In the genomic region with DNA sequence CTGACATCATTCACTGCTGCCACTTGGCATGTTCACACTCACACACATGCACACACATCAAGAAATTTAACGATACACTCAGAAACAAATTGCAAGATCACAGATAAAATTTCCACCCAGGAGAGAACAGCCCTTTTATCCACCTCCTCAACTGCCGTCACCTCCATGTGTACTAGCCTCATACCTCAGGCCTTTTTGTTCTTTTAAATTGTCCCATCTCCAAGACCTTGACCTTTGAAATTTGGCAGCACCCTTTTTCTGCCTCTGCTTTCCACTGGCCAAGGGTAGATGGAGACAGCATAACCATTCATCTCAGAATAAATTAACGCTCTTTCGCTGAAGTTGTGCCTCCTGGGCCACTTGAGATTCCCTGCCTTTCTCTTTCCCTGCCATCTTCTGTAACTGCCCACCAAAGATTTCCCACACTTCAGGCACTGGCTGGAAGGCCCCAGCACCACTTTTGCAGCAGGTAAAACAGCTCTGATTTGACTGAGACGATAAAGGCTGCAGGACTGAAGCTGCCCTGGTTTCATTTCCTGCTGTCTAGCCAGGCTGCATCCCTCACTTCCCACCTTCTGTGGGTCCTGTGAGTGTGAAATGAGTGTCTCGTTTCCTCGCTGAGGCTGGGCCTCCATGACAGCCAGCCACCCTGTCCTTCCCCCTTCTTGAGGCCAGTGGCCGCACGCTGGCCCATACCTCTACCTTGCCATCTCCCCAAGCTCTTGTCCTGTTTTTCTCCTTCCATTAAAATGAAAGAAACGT, we compare ENCODE assay signal across 8 cellular contexts. TPM values are rescaled to one million over a fixed set of nuclear protein-coding genes. Genes with fewer than 3 reads are reported as not detected.
A peak's percentile ranks its signal among the peaks of the same experiment; 100 is the strongest.
DNase-seq lines count a peak whose midpoint lies in the region; ATAC-seq lines count a peak whose summit lies in the region.

No MANE protein-coding gene starts in this region.

- peaks cover 3% of the 10 kb centered on the region for H3K79me1 ChIP-seq in neuronal stem cell (ENCODE audit: low read depth, low read length)

- WGBS in neuronal stem cell (ENCODE audit: extremely low coverage in 2 of 2, insufficient read length in 2 of 2, insufficient replicate concordance in 1 of 2), 2 donors = no CpG with 5 or more reads among the region's 10 CpGs

- H3K23ac ChIP-seq in neuronal stem cell (ENCODE audit: low read depth, low read length, poor library complexity) = no peak overlapping the region

- H3K4me3 ChIP-seq in neuronal stem cell (ENCODE audit: low read length in 2 of 2) = no peak overlapping the region

- peaks cover 8 to 9% of the 10 kb centered on the region in 2 donors for H3K4me1 ChIP-seq in neuronal stem cell (ENCODE audit: control insufficient read depth in 2 of 2, insufficient read depth in 1 of 2, low read depth in 1 of 2, low read length in 2 of 2)

- no peak overlapping the region for H3K4me2 ChIP-seq in neuronal stem cell (ENCODE audit: insufficient read depth, low read length, poor library complexity, severe bottlenecking)

- H3K27me3 ChIP-seq in layer of hippocampus (ENCODE audit: control insufficient read depth, insufficient read depth, low read length) (no peaks in the 10 kb centered on the region), neuronal stem cell (ENCODE audit: control insufficient read depth in 3 of 3, insufficient read depth in 3 of 3, low read depth in 1 of 3, low read length in 3 of 3) (no peaks in the 10 kb centered on the region)

- no peak overlapping the region for H3K9ac ChIP-seq in neuronal stem cell (ENCODE audit: low read depth, low read length, poor library complexity)

- H3K4ac ChIP-seq in neuronal stem cell (ENCODE audit: low read length) = no peak overlapping the region

- H2BK15ac ChIP-seq in neuronal stem cell (ENCODE audit: low read length) = no peak overlapping the region

- no peak overlapping the region for H4K91ac ChIP-seq in neuronal stem cell (ENCODE audit: low read depth, low read length, poor library complexity)

- H2BK12ac ChIP-seq in neuronal stem cell (ENCODE audit: low read length) = no peak overlapping the region

- ATAC-seq in GM18861 (IDR thresholded peaks at IDR 0.05; ENCODE audit: unreplicated experiment) = peak; percentile 55
- ATAC-seq in HG02623 (IDR thresholded peaks at IDR 0.05; ENCODE audit: unreplicated experiment) = peak; percentile 54

- no peak overlapping the region for H2BK120ac ChIP-seq in neuronal stem cell (ENCODE audit: low read depth, low read length)

- H2AFZ ChIP-seq in neuronal stem cell (ENCODE audit: low read length) = no peak overlapping the region

- H3K9me3 ChIP-seq in neuronal stem cell (replicated peaks in 1 of 2; ENCODE audit: control insufficient read depth in 2 of 2, insufficient read depth in 1 of 2, low read depth in 1 of 2, low read length in 2 of 2) = no peaks in the 10 kb centered on the region

- H3K36me3 ChIP-seq in neuronal stem cell (replicated peaks in 1 of 2; ENCODE audit: control insufficient read depth in 2 of 2, insufficient read depth in 2 of 2, low read length in 2 of 2) = no peaks in the 10 kb centered on the region

- no peak overlapping the region for H3K18ac ChIP-seq in neuronal stem cell (ENCODE audit: low read length)

- no peak overlapping the region for H2BK5ac ChIP-seq in neuronal stem cell (ENCODE audit: low read length)

- H3K14ac ChIP-seq in neuronal stem cell (ENCODE audit: low read length) = no peak overlapping the region

- H4K8ac ChIP-seq in neuronal stem cell (ENCODE audit: low read depth, low read length) = no peak overlapping the region

- H2AK5ac ChIP-seq in neuronal stem cell (ENCODE audit: low read depth, low read length) = no peak overlapping the region

- H3K27ac ChIP-seq in layer of hippocampus (ENCODE audit: low read depth, low read length) = peak overlapping the region; percentile 6
- no peak overlapping the region for H3K27ac ChIP-seq in neuronal stem cell (replicated peaks; ENCODE audit: low read length)

- DNase-seq in activated CD4-positive, alpha-beta T cell treated with anti-CD3 and anti-CD28 coated beads, Interleukin-2, amount 50 U/mL, for 1 hour = peak; percentile 18
- DNase-seq in NCI-H1930 (lab: John Stamatoyannopoulos, UW) = no peak
- DNase-seq in neuronal stem cell (ENCODE audit: low spot score) = no peak
- no peak for DNase-seq in AML-193 (lab: John Stamatoyannopoulos, UW)
- DNase-seq in NCI-H748 treated with DMSO at 0.1 percent for 48 hours (lab: John Stamatoyannopoulos, UW) = no peak

RNA-seq across cellular contexts. Expression of a gene that starts 39.3 kb away (rescaled TPM):
- 19.1 TPM for polyA plus RNA-seq in neuronal stem cell (2013, experiment 1 of 2)
- 22.7 TPM for polyA plus RNA-seq in neuronal stem cell (2013, experiment 2 of 2)
